In the genomic region with DNA sequence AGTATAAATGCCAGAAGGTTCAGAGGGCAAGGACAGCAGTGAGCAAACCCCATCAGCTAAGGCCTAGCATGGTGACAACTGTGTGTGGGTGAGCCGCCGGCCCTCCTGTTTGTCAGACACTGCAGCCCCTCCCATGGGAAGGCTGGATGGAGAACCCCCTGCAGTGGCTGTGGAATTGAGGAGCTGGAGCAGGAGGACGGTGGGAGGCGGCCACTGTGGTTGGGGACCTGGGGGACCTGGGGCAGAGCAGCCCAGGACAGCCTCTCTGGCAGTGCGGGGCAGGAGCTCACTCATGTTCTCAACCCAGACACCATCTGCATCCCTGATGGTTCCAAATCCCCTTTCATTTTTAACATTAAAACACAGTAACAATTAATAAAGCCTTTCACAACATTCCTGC, we compare ENCODE assay signal across 23 cellular contexts.
DNase-seq lines count a peak whose midpoint lies in the region; ATAC-seq and TF ChIP-seq lines count a peak whose summit lies in the region.
"Had no signal": no experiment of that assay in that cellular context is flagged by ENCODE, and none has a peak within 500 bp of the region (broad histone marks: within the 10 kb centered on the region; RNA-seq: fewer than 3 reads in every experiment).

No MANE protein-coding gene starts in this region.

- intact Hi-C loops in natural killer cell (cut with micrococcal nuclease) = no loop called here
- intact Hi-C loops in colonic mucosa (cut with DNase I) = no loop called here
- intact Hi-C loops in aorta (cut with DNase I) = no loop called here
- intact Hi-C loops in CD14-positive monocyte (cut with micrococcal nuclease) = no loop called here

- ATAC-seq in natural killer cell = no peak
- ATAC-seq in natural killer cell treated with Interleukin-12 subunit alpha and Interleukin-12 subunit beta and Interleukin-15 and Interleukin-18, amount 100 ng/mL, for 72 hours = no peak
- ATAC-seq in aorta (ENCODE audit: low FRiP score) = peak; percentile 37
- ATAC-seq: A549, K562 had no signal

- H3K9me3 ChIP-seq in colonic mucosa (no peaks in the 10 kb centered on the region), aorta (ENCODE audit: control insufficient read depth, low read length) (no peaks in the 10 kb centered on the region)
- H3K9me3 ChIP-seq: A549, SK-N-SH had no signal

- H3K4me1 Mint-ChIP-seq in natural killer cell (peaks cover 54 to 87% of the 10 kb centered on the region in 2 donors), mesothelial cell of epicardium (peaks cover 10% of the 10 kb centered on the region), CD14-positive monocyte (peaks cover 25% of the 10 kb centered on the region)
- H3K4me1 Mint-ChIP-seq in natural killer cell treated with Interleukin-12 subunit alpha and Interleukin-12 subunit beta and Interleukin-15 and Interleukin-18, amount 100 ng/mL, for 72 hours (ENCODE audit: low read depth in 2 of 2) = peaks cover 36 to 43% of the 10 kb centered on the region in 2 donors

- no peak overlapping the region for H3K4me3 ChIP-seq in colonic mucosa
- no peak overlapping the region for H3K4me3 ChIP-seq in aorta (ENCODE audit: low read length in 2 of 2)
- H3K4me3 ChIP-seq: A549; BLaER1 treated with 17β-estradiol and CSF1 and Interleukin-3, amounts not matched to agents 10 nM and 100 nM; GM23248; K562 had no signal

- TF ChIP-seq CTCF in natural killer cell (IDR thresholded peaks at IDR 0.05) (no peak), colonic mucosa (IDR thresholded peaks at IDR 0.05) (no peak), mesothelial cell of epicardium (IDR thresholded peaks at IDR 0.05; ENCODE audit: unreplicated experiment) (no peak), CD14-positive monocyte (IDR thresholded peaks at IDR 0.05) (no peak)

- H3K4me1 ChIP-seq in colonic mucosa = no peaks in the 10 kb centered on the region
- no peaks in the 10 kb centered on the region for H3K4me1 ChIP-seq in aorta (ENCODE audit: control insufficient read depth in 1 of 2, insufficient read depth in 2 of 2, low read length in 2 of 2)

- H3K9ac ChIP-seq in colonic mucosa (ENCODE audit: low read depth in 2 of 2, low read length in 2 of 2) = no peak overlapping the region
- H3K9ac ChIP-seq: BLaER1 treated with 17β-estradiol and CSF1 and Interleukin-3, amounts not matched to agents 10 nM and 100 nM; GM23248; SK-N-SH had no signal

- WGBS in aorta, 2 donors = 91% methylated on average over 5 of the region's 5 CpGs

- H3K27ac Mint-ChIP-seq in natural killer cell = peak overlapping the region; percentile 29 to 84
- peak overlapping the region in 1 of 2 donors; percentile 62 for H3K27ac Mint-ChIP-seq in natural killer cell treated with Interleukin-12 subunit alpha and Interleukin-12 subunit beta and Interleukin-15 and Interleukin-18, amount 100 ng/mL, for 72 hours
- H3K27ac Mint-ChIP-seq in mesothelial cell of epicardium = peak overlapping the region; percentile 56
- H3K27ac Mint-ChIP-seq in CD14-positive monocyte = no peak overlapping the region

- H3K36me3 Mint-ChIP-seq in natural killer cell = no peaks in the 10 kb centered on the region
- H3K36me3 Mint-ChIP-seq in natural killer cell treated with Interleukin-12 subunit alpha and Interleukin-12 subunit beta and Interleukin-15 and Interleukin-18, amount 100 ng/mL, for 72 hours = no peaks in the 10 kb centered on the region
- peaks cover 24% of the 10 kb centered on the region for H3K36me3 Mint-ChIP-seq in mesothelial cell of epicardium
- H3K36me3 Mint-ChIP-seq in CD14-positive monocyte = peaks cover 5 to 10% of the 10 kb centered on the region in 2 donors

- H3K4me3 Mint-ChIP-seq in natural killer cell (no peak overlapping the region), mesothelial cell of epicardium (no peak overlapping the region), CD14-positive monocyte (no peak overlapping the region)
- no peak overlapping the region for H3K4me3 Mint-ChIP-seq in natural killer cell treated with Interleukin-12 subunit alpha and Interleukin-12 subunit beta and Interleukin-15 and Interleukin-18, amount 100 ng/mL, for 72 hours
- H3K4me3 Mint-ChIP-seq: H9 had no signal

- H3K27me3 Mint-ChIP-seq in natural killer cell (ENCODE audit: low read depth in 2 of 2) = no peaks in the 10 kb centered on the region
- H3K27me3 Mint-ChIP-seq in natural killer cell treated with Interleukin-12 subunit alpha and Interleukin-12 subunit beta and Interleukin-15 and Interleukin-18, amount 100 ng/mL, for 72 hours = no peaks in the 10 kb centered on the region
- no peaks in the 10 kb centered on the region for H3K27me3 Mint-ChIP-seq in mesothelial cell of epicardium (ENCODE audit: low read depth)
- peaks cover 0 to 2% (median 0%) of the 10 kb centered on the region in 3 donors for H3K27me3 Mint-ChIP-seq in CD14-positive monocyte (ENCODE audit: low read depth in 3 of 3)

- no peak for DNase-seq in natural killer cell
- no peak for DNase-seq in natural killer cell treated with Interleukin-12 subunit alpha and Interleukin-12 subunit beta and Interleukin-15 and Interleukin-18, amount 100 ng/mL, for 72 hours (ENCODE audit: low spot score)
- peak; percentile 14 for DNase-seq in colonic mucosa
- DNase-seq in mesothelial cell of epicardium (ENCODE audit: low spot score in 2 of 2, unreplicated experiment in 2 of 2) = no peak
- no peak for DNase-seq in aorta
- no peak for DNase-seq in caudate nucleus (lab: John Stamatoyannopoulos, UW)
- DNase-seq in NCI-H146 treated with DMSO at 0.1 percent for 48 hours (lab: John Stamatoyannopoulos, UW; ENCODE audit: unreplicated experiment) = no peak
- DNase-seq in CD14-positive monocyte (ENCODE audit: low spot score) = no peak
- DNase-seq: AML-193, GM23248, H9, Kasumi-1, NCI-H1092 treated with DMSO at 0.1 percent for 48 hours, NCI-H1436, NCI-H1930, NCI-H2107, NCI-H446, NCI-H524 treated with DMSO at 0.1 percent for 48 hours, NCI-H774, SK-N-SH had no signal

- H3K9me3 Mint-ChIP-seq in natural killer cell (no peaks in the 10 kb centered on the region), mesothelial cell of epicardium (no peaks in the 10 kb centered on the region), CD14-positive monocyte (peaks cover 0 to 18% (median 2%) of the 10 kb centered on the region in 7 donors)
- no peaks in the 10 kb centered on the region for H3K9me3 Mint-ChIP-seq in natural killer cell treated with Interleukin-12 subunit alpha and Interleukin-12 subunit beta and Interleukin-15 and Interleukin-18, amount 100 ng/mL, for 72 hours
- H3K9me3 Mint-ChIP-seq: H9 had no signal

- H3K27me3 ChIP-seq in colonic mucosa (no peaks in the 10 kb centered on the region), aorta (ENCODE audit: control insufficient read depth in 1 of 2, insufficient read depth in 2 of 2, low read length in 1 of 2) (no peaks in the 10 kb centered on the region)
- H3K27me3 ChIP-seq: BLaER1 treated with 17β-estradiol and CSF1 and Interleukin-3, amounts not matched to agents 10 nM and 100 nM had no signal

- H3K36me3 ChIP-seq in colonic mucosa (no peaks in the 10 kb centered on the region), aorta (ENCODE audit: control insufficient read depth in 1 of 2, insufficient read depth in 2 of 2, low read length in 1 of 2) (no peaks in the 10 kb centered on the region)

- H3K27ac ChIP-seq in colonic mucosa (no peak overlapping the region), aorta (ENCODE audit: low read depth in 1 of 2, low read length in 2 of 2) (no peak overlapping the region), caudate nucleus (ENCODE audit: low read depth, low read length) (no peak overlapping the region)
- H3K27ac ChIP-seq: A549; BLaER1 treated with 17β-estradiol and CSF1 and Interleukin-3, amounts not matched to agents 10 nM and 100 nM; GM23248 had no signal

Comparison
In these comparisons a context has a peak if more than half of its experiments do, and no peak if none do; other contexts are left out.
1. H3K27ac Mint-ChIP-seq: peak in natural killer cell (2 of 2) and mesothelial cell of epicardium (single experiment); none in CD14-positive monocyte (0 of 7).